35 cellular contexts compared by ENCODE assay signal in genomic region chr6:32102255-32102654, GRCh38.
"Had no signal": no experiment of that assay in that cellular context is flagged by ENCODE, and none has a peak within 500 bp of the region (broad histone marks: within the 10 kb centered on the region; RNA-seq: fewer than 3 reads in every experiment).

No MANE protein-coding gene starts in this region.

- H3K27me3 ChIP-seq: MG63 had no signal

- H3K36me3 ChIP-seq: MG63 had no signal

- DNase-seq: Karpas-422, Kasumi-1, MG63, MM.1S, MV-4-11, NCI-H1048, NCI-H1092, NCI-H1092 treated with DMSO at 0.1 percent for 48 hours, NCI-H1105, NCI-H1105 treated with DMSO at 0.1 percent for 48 hours, NCI-H1417, NCI-H1417 treated with DMSO at 0.1 percent for 48 hours, NCI-H1436, NCI-H1436 treated with DMSO at 0.1 percent for 48 hours, NCI-H146, NCI-H1694, NCI-H1694 treated with DMSO at 0.1 percent for 48 hours, NCI-H187, NCI-H187 treated with DMSO at 0.1 percent for 48 hours, NCI-H1930, NCI-H2029, NCI-H2029 treated with DMSO at 0.1 percent for 48 hours, NCI-H2081, NCI-H2081 treated with DMSO at 0.1 percent for 48 hours, NCI-H2107, NCI-H2171, NCI-H2171 treated with DMSO at 0.1 percent for 48 hours, NCI-H2227 treated with DMSO at 0.1 percent for 48 hours, NCI-H226, NCI-H345, NCI-H446, NCI-H446 treated with DMSO at 0.1 percent for 48 hours, NCI-H510A, NCI-H510A treated with DMSO at 0.1 percent for 48 hours, NCI-H524 had no signal

- H3K4me3 ChIP-seq: MG63 had no signal

- H3K9me3 ChIP-seq: MG63 had no signal
